9 cellular contexts compared by ENCODE assay signal in the genomic region with DNA sequence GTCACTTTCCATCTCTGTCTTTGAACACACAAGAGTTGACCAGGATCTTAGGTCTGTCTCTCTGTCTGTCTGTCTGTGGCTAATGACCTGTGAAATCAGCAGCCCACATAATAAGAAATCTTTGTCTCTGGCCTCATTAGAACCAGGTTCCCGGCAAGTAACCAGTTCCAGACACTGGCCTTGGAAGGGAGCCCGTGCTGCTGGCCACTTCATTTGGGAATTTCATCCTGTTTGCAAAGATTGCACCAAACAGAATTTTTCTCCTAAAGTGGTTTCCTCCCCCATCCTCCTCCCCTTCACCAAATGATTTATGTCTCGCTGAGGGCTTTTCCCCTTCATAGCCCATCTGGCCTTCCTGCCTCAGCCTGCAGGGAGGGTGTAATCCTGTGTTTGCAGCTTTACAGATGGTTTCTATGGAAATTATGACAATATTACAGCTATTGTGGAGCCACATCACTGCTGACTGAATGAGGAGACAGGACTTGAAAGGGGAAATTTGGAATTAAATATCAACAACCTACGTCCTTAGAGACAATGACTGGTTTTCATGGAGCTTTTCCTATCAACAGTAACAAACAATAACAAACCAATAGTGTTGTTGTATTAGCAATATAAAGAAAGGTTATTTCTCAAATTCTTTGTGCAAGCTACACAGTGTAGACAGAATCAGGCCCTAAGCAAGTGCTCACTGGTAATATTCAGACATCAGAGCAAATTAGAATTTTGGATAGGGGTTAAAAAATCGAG. TPM values are rescaled to one million over a fixed set of nuclear protein-coding genes. Genes with fewer than 3 reads are reported as not detected.
A peak's percentile ranks its signal among the peaks of the same experiment; 100 is the strongest.
DNase-seq lines count a peak whose midpoint lies in the region; ATAC-seq and TF ChIP-seq lines count a peak whose summit lies in the region.
"Had no signal": no experiment of that assay in that cellular context is flagged by ENCODE, and none has a peak within 500 bp of the region (broad histone marks: within the 10 kb centered on the region; RNA-seq: fewer than 3 reads in every experiment).

No MANE protein-coding gene starts in this region.

- peak; percentile 21 for DNase-seq in DMS79 treated with DMSO at 0.1 percent for 48 hours (lab: John Stamatoyannopoulos, UW)
- DNase-seq in NCI-H345 treated with DMSO at 0.1 percent for 48 hours (lab: John Stamatoyannopoulos, UW; ENCODE audit: unreplicated experiment) = peak; percentile 37
- peak; percentile 49 for DNase-seq in epithelial cell of proximal tubule (ENCODE audit: low read depth)
- peak; percentile 50 for DNase-seq in omental fat pad (ENCODE audit: low spot score)
- no peak for DNase-seq in RKO (ENCODE audit: low spot score)
- DNase-seq in dorsolateral prefrontal cortex = no peak
- no peak for DNase-seq in AML-193 (lab: John Stamatoyannopoulos, UW)
- DNase-seq: activated naive CD8-positive, alpha-beta T cell treated with anti-CD3 and anti-CD28 coated beads, Interleukin-2, amount 10 ng/mL, durations not matched to agents 7 days and 5 days had no signal

- H3K4me3 ChIP-seq in epithelial cell of proximal tubule (ENCODE audit: low read depth, low read length) (no peak overlapping the region), dorsolateral prefrontal cortex (no peak overlapping the region)

- ATAC-seq in omental fat pad (ENCODE audit: low FRiP score) (peak; percentile 94), GM19452 (IDR thresholded peaks at IDR 0.05; ENCODE audit: unreplicated experiment) (no peak)

- TF ChIP-seq CTCF in epithelial cell of proximal tubule (conservative IDR thresholded peaks at IDR 0.05; ENCODE audit: low read depth, low read length) (no peak), omental fat pad (IDR thresholded peaks at IDR 0.05) (no peak), dorsolateral prefrontal cortex (IDR thresholded peaks at IDR 0.05 in 54 of 56, conservative IDR thresholded peaks at IDR 0.05 in 2 of 56; ENCODE audit: low read depth in 1 of 56, partially characterized antibody in 56 of 56) (no peak)

- peaks cover 0 to 10% (median 0%) of the 10 kb centered on the region in 45 donors for H3K27me3 ChIP-seq in dorsolateral prefrontal cortex

- no peak overlapping the region for H3K27ac ChIP-seq in dorsolateral prefrontal cortex

- intact Hi-C loops in dorsolateral prefrontal cortex (cut with DNase I) = no loop called here

RNA-seq across cellular contexts. Expression of gene DPYSL3, which starts 25.7 kb away (rescaled TPM):
- total RNA-seq in epithelial cell of proximal tubule (38.3 and 76.0 TPM in 2 replicates), omental fat pad (10 to 100 TPM; 26.9 to 78.0 (median 54.9) TPM), dorsolateral prefrontal cortex (100 to 1,000 TPM in 3 of 120 experiments, 10 to 100 TPM in 117; 43.5 to 116 (median 73.3) TPM)
- total RNA-seq: activated naive CD8-positive, alpha-beta T cell treated with anti-CD3 and anti-CD28 coated beads, Interleukin-2, amount 10 ng/mL, durations not matched to agents 7 days and 5 days had no signal

Comparison
In these comparisons a context has a peak if more than half of its experiments do, and no peak if none do; other contexts are left out.
1. DNase-seq: peak in DMS79 treated with DMSO at 0.1 percent for 48 hours (single experiment), NCI-H345 treated with DMSO at 0.1 percent for 48 hours (single experiment), epithelial cell of proximal tubule (single experiment) and omental fat pad (single experiment); none in RKO (single experiment), dorsolateral prefrontal cortex (0 of 10) and AML-193 (0 of 2).